1 cellular context compared by ENCODE assay signal in the genomic region with DNA sequence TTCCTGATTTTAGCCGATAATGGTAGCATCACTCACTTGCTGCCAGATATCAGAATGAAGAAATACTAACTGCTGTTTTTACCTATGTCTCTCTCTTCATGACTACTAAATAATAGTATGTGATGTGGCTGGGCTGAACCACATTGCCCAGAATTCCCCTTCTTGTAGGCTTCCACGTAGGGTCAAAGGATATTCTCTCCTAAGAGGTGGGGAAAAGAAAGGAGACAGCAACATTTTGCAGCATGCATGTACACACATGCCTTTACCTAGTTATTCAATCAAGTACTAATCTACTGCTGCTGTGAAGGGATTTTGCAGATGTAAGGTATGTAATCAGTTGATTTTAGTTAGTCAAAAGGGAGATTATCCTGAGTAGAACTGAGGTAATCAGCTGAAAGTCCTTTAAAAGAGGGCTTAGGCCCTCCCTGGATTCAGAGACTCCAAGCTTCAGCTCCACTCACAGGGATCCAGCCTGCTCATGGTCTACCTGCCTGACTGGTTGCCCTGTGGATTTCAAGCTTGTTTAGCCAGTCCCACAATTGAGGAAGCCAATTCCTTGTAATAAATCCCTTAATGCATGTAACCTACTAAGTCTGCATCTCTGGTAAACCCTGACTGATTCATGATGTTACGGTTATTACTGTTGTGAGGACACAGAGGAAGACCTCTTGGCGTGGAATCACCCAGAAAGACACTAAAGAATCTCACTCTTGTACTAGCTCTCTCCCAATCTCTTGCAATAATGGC.
TF ChIP-seq lines count a peak whose summit lies in the region.

No MANE protein-coding gene starts in this region.

TF ChIP-seq in HepG2, 621 proteins besides CTCF, POLR2A, EP300 and RAD21:
- TF ChIP-seq NRL (CRISPR knock-in tag; IDR thresholded peaks at IDR 0.05; ENCODE audit: borderline replicate concordance) = no peak
- TF ChIP-seq DNMT1 (CRISPR knock-in tag; IDR thresholded peaks at IDR 0.05) = no peak
- TF ChIP-seq ZNF780A (CRISPR knock-in tag; IDR thresholded peaks at IDR 0.05) = no peak
- TF ChIP-seq RERE (CRISPR knock-in tag; IDR thresholded peaks at IDR 0.05; ENCODE audit: low read depth) = no peak
- TF ChIP-seq SALL1 (CRISPR knock-in tag; IDR thresholded peaks at IDR 0.05) = no peak
